ENCODE assay signal across 10 cellular contexts in genomic region chr4:9444681-9445080, GRCh38. TPM values are rescaled to one million over a fixed set of nuclear protein-coding genes. Genes with fewer than 3 reads are reported as not detected.
"Had no signal": no experiment of that assay in that cellular context is flagged by ENCODE, and none has a peak within 500 bp of the region (broad histone marks: within the 10 kb centered on the region; RNA-seq: fewer than 3 reads in every experiment).

No MANE protein-coding gene starts in this region.

RNA-seq across cellular contexts. Expression of gene DEFB131A, which starts 0.5 kb away (rescaled TPM):
- total RNA-seq: OCI-LY7, PC-3, PC-9, Peyer's patch, Right ventricle myocardium inferior, Right ventricle myocardium superior, RPMI7951, SJCRH30, SJSA1, SK-MEL-5 had no signal
